In genomic region chr1:216606047-216606637, GRCh38 we compare ENCODE assay signal across 32 cellular contexts.
DNase-seq lines count a peak whose midpoint lies in the region; ATAC-seq and TF ChIP-seq lines count a peak whose summit lies in the region.
"Had no signal": no experiment of that assay in that cellular context is flagged by ENCODE, and none has a peak within 500 bp of the region (broad histone marks: within the 10 kb centered on the region; RNA-seq: fewer than 3 reads in every experiment).

No MANE protein-coding gene starts in this region.

- WGBS in heart left ventricle, 4 donors, result 32 to 43% (median 39%) methylated on average over 4 of the region's 4 CpGs
- WGBS in endodermal cell (ENCODE audit: insufficient coverage in 1 of 2, insufficient read length in 1 of 2), 2 experiments, result 51 to 80% methylated on average over 1 to 3 of the region's 4 CpGs
- 54 to 74% (median 65%) methylated on average over 4 of the region's 4 CpGs for WGBS in adrenal gland, 4 donors

- H3K36me3 Mint-ChIP-seq in endodermal cell (ENCODE audit: low read depth), result no peaks in the 10 kb centered on the region
- no peaks in the 10 kb centered on the region for H3K36me3 Mint-ChIP-seq in CD14-positive monocyte
- H3K36me3 Mint-ChIP-seq: activated naive CD8-positive, alpha-beta T cell treated with anti-CD3 and anti-CD28 coated beads, Interleukin-2, amount 10 ng/mL, durations not matched to agents 7 days and 5 days; naive B cell had no signal

- TF ChIP-seq POLR2A in heart left ventricle (IDR thresholded peaks at IDR 0.05), result no peak
- TF ChIP-seq POLR2A in adrenal gland (IDR thresholded peaks at IDR 0.05), result no peak

- intact Hi-C loops in heart left ventricle (cut with DNase I), result loop anchor here in 2 of 10 donors (10.0 kb wide), 1 partner anchor 119 kb away; the partner anchor contains the start of gene ESRRG (in 2 of the 2)
- intact Hi-C loops in CD14-positive monocyte (cut with micrococcal nuclease), result no loop called here
- intact Hi-C loops in adrenal gland (cut with DNase I), result no loop called here

- H3K9me3 ChIP-seq in heart left ventricle (no peaks in the 10 kb centered on the region), right atrium auricular region (no peaks in the 10 kb centered on the region), endodermal cell (ENCODE audit: control insufficient read depth, low read length) (no peaks in the 10 kb centered on the region), adrenal gland (replicated peaks in 1 of 3) (no peaks in the 10 kb centered on the region)
- H3K9me3 ChIP-seq: ascending aorta, colonic mucosa, HAP-1, prostate gland, thyroid gland, vagina had no signal

- H3K36me3 ChIP-seq in heart left ventricle, result no peaks in the 10 kb centered on the region
- H3K36me3 ChIP-seq in right atrium auricular region, result no peaks in the 10 kb centered on the region
- no peaks in the 10 kb centered on the region for H3K36me3 ChIP-seq in endodermal cell (ENCODE audit: control insufficient read depth, insufficient read depth, low read length)
- H3K36me3 ChIP-seq in adrenal gland (replicated peaks in 1 of 2), result no peaks in the 10 kb centered on the region
- H3K36me3 ChIP-seq: ascending aorta, colonic mucosa, HAP-1, prostate gland, thyroid gland, vagina had no signal

- peaks cover 45% of the 10 kb centered on the region for H3K4me1 Mint-ChIP-seq in endodermal cell
- H3K4me1 Mint-ChIP-seq in CD14-positive monocyte, result peaks cover 4% of the 10 kb centered on the region
- H3K4me1 Mint-ChIP-seq: activated naive CD8-positive, alpha-beta T cell treated with anti-CD3 and anti-CD28 coated beads, Interleukin-2, amount 10 ng/mL, durations not matched to agents 7 days and 5 days had no signal

- H3K27me3 Mint-ChIP-seq in endodermal cell (ENCODE audit: insufficient read depth) (no peaks in the 10 kb centered on the region), CD14-positive monocyte (ENCODE audit: low read depth in 3 of 3) (peaks cover 0 to 17% (median 16%) of the 10 kb centered on the region in 3 donors)

- H3K4me3 Mint-ChIP-seq in endodermal cell (no peak overlapping the region), CD14-positive monocyte (no peak overlapping the region)
- H3K4me3 Mint-ChIP-seq: activated naive CD8-positive, alpha-beta T cell treated with anti-CD3 and anti-CD28 coated beads, Interleukin-2, amount 10 ng/mL, durations not matched to agents 7 days and 5 days; activated T-cell treated with anti-CD3 and anti-CD28 coated beads, Interleukin-2, amount 50 U/mL, for 24 hours; B cell; naive B cell had no signal

- no peaks in the 10 kb centered on the region for H3K9me3 Mint-ChIP-seq in endodermal cell
- H3K9me3 Mint-ChIP-seq in CD14-positive monocyte, result no peaks in the 10 kb centered on the region
- H3K9me3 Mint-ChIP-seq: activated naive CD8-positive, alpha-beta T cell treated with anti-CD3 and anti-CD28 coated beads, Interleukin-2, amount 10 ng/mL, durations not matched to agents 7 days and 5 days; naive B cell had no signal

- H3K27me3 ChIP-seq in heart left ventricle, result no peaks in the 10 kb centered on the region
- H3K27me3 ChIP-seq in right atrium auricular region, result no peaks in the 10 kb centered on the region
- no peaks in the 10 kb centered on the region for H3K27me3 ChIP-seq in endodermal cell (ENCODE audit: control insufficient read depth, insufficient read depth, low read length, poor library complexity, severe bottlenecking)
- no peaks in the 10 kb centered on the region for H3K27me3 ChIP-seq in adrenal gland
- H3K27me3 ChIP-seq: ascending aorta, colonic mucosa, thyroid gland, vagina had no signal

- H3K27ac ChIP-seq in heart left ventricle, result no peak overlapping the region
- no peak overlapping the region for H3K27ac ChIP-seq in right atrium auricular region
- H3K27ac ChIP-seq in endodermal cell (ENCODE audit: low read depth, low read length), result no peak overlapping the region
- no peak overlapping the region for H3K27ac ChIP-seq in adrenal gland
- H3K27ac ChIP-seq: ascending aorta, colonic mucosa, prostate gland, thyroid gland, vagina, WERI-Rb-1 had no signal

- no peak overlapping the region for H3K9ac ChIP-seq in endodermal cell (ENCODE audit: extremely low read depth, low read length, poor library complexity, severe bottlenecking)

- DNase-seq in heart left ventricle (peak in 1 of 5 donors; percentile 19), right atrium auricular region (ENCODE audit: low spot score) (no peak), NCI-H2227 treated with DMSO at 0.1 percent for 48 hours (lab: John Stamatoyannopoulos, UW) (peak; percentile 36), endodermal cell (peak; percentile 74), CD14-positive monocyte (ENCODE audit: low spot score) (no peak), adrenal gland (no peak)
- DNase-seq in activated effector memory CD4-positive, alpha-beta T cell treated with anti-CD3 and anti-CD28 coated beads, Interleukin-2, amount 50 U/mL, for 16 hours, result no peak
- DNase-seq in activated CD4-positive, alpha-beta T cell treated with anti-CD3 and anti-CD28 coated beads, Interleukin-2, amount 50 U/mL, for 1 hour, result no peak
- DNase-seq: activated CD4-positive, alpha-beta T cell treated with anti-CD3 and anti-CD28 coated beads for 48 hours; activated gamma-delta T cell treated with Interleukin-2 at 50 U/mL for 16 hours; activated naive CD8-positive, alpha-beta T cell treated with anti-CD3 and anti-CD28 coated beads, Interleukin-2, amount 10 ng/mL, durations not matched to agents 7 days and 5 days; activated T-cell treated with anti-CD3 and anti-CD28 coated beads, Interleukin-2, amount 50 U/mL, for 24 hours; colonic mucosa; effector CD4-positive, alpha-beta T cell; islet precursor cell; midbrain; MM.1S; naive B cell; NCI-H2107; NCI-H510A; nucleus accumbens; stimulated activated CD4-positive, alpha-beta T cell treated with anti-CD3 and anti-CD28 coated beads, Interleukin-2, amount 100 ng/mL, for 48 hours; thyroid gland; WERI-Rb-1 had no signal

- no peak overlapping the region for H3K27ac Mint-ChIP-seq in endodermal cell
- H3K27ac Mint-ChIP-seq in CD14-positive monocyte, result no peak overlapping the region
- H3K27ac Mint-ChIP-seq: activated naive CD8-positive, alpha-beta T cell treated with anti-CD3 and anti-CD28 coated beads, Interleukin-2, amount 10 ng/mL, durations not matched to agents 7 days and 5 days; activated T-cell treated with anti-CD3 and anti-CD28 coated beads, Interleukin-2, amount 50 U/mL, for 24 hours; B cell; naive B cell had no signal

- peak; percentile 11 to 66 (median 34) for ATAC-seq in heart left ventricle
- ATAC-seq: HepG2, Right ventricle myocardium inferior, sciatic nerve had no signal

- no peak overlapping the region for H3K4me3 ChIP-seq in heart left ventricle
- no peak overlapping the region for H3K4me3 ChIP-seq in right atrium auricular region
- peak overlapping the region; percentile 58 for H3K4me3 ChIP-seq in endodermal cell (ENCODE audit: low read length)
- H3K4me3 ChIP-seq in adrenal gland, result no peak overlapping the region
- H3K4me3 ChIP-seq: ascending aorta, colonic mucosa, HAP-1, prostate gland, thyroid gland, vagina had no signal

- H3K4me1 ChIP-seq in heart left ventricle, result peaks cover 0 to 12% (median 1%) of the 10 kb centered on the region in 12 donors
- peaks cover 0 to 7% of the 10 kb centered on the region in 2 donors for H3K4me1 ChIP-seq in right atrium auricular region
- H3K4me1 ChIP-seq in endodermal cell (ENCODE audit: control insufficient read depth, insufficient read depth, low read length), result peaks cover 7% of the 10 kb centered on the region
- no peaks in the 10 kb centered on the region for H3K4me1 ChIP-seq in adrenal gland (replicated peaks in 1 of 2)
- H3K4me1 ChIP-seq: ascending aorta, colonic mucosa, prostate gland, thyroid gland, vagina had no signal

- no peak for TF ChIP-seq CTCF in heart left ventricle (IDR thresholded peaks at IDR 0.05)
- no peak for TF ChIP-seq CTCF in right atrium auricular region (IDR thresholded peaks at IDR 0.05)
- TF ChIP-seq CTCF in endodermal cell (conservative IDR thresholded peaks at IDR 0.05), result no peak
- TF ChIP-seq CTCF in CD14-positive monocyte (IDR thresholded peaks at IDR 0.05), result no peak
- TF ChIP-seq CTCF in adrenal gland (IDR thresholded peaks at IDR 0.05), result no peak

Comparison
In these comparisons a context has a peak if more than half of its experiments do, and no peak if none do; other contexts are left out.
1. DNase-seq: peak in NCI-H2227 treated with DMSO at 0.1 percent for 48 hours (single experiment) and endodermal cell (single experiment); none in right atrium auricular region (single experiment), activated effector memory CD4-positive, alpha-beta T cell treated with anti-CD3 and anti-CD28 coated beads, Interleukin-2, amount 50 U/mL, for 16 hours (single experiment), CD14-positive monocyte (single experiment), activated CD4-positive, alpha-beta T cell treated with anti-CD3 and anti-CD28 coated beads, Interleukin-2, amount 50 U/mL, for 1 hour (single experiment) and adrenal gland (0 of 7).